Comparison of ENCODE assay signal across 9 cellular contexts in the genomic region with DNA sequence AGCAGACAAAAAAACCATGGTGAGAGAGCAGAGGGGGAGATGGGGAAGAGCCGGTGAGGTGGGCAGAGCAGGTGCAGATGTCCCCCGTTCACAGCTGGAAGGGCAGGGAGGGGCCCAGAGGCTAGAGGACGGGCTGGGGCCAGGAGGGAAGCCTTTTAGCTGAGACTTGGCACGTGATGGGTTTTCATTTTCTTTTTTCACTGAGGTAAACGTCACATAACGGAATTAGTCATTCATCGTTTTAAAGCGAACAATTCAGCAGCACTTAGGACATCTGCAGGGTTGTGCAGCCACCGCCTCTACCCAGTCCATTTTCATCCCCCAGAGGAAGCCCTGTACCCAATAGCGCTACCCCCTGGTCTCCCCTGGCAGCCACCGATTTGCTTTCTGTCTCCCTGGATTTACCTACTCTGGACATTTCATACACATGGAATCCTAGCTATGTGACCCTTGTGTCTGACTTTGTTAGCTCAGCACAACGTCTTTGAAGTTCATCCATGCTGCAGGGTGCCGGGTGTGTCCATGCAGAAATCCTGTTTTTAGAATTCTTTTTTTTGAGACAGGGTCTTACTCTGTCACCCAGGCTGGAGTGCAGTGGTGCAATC. TPM values are rescaled to one million over a fixed set of nuclear protein-coding genes. Genes with fewer than 3 reads are reported as not detected.
DNase-seq lines count a peak whose midpoint lies in the region; ATAC-seq and TF ChIP-seq lines count a peak whose summit lies in the region.
"Had no signal": no experiment of that assay in that cellular context is flagged by ENCODE, and none has a peak within 500 bp of the region (broad histone marks: within the 10 kb centered on the region; RNA-seq: fewer than 3 reads in every experiment).

No MANE protein-coding gene starts in this region.

- H3K27me3 ChIP-seq in right atrium auricular region, result peaks cover 0 to 3% of the 10 kb centered on the region in 2 donors
- H3K27me3 ChIP-seq: Peyer's patch had no signal

- H3K9me3 ChIP-seq in right atrium auricular region, result no peaks in the 10 kb centered on the region
- H3K9me3 ChIP-seq: Peyer's patch had no signal

- no peak overlapping the region for H3K27ac ChIP-seq in right atrium auricular region

- no peaks in the 10 kb centered on the region for H3K36me3 ChIP-seq in right atrium auricular region
- H3K36me3 ChIP-seq: Peyer's patch had no signal

- DNase-seq in GM12865 (ENCODE audit: low read depth) (peak; percentile 91), NAMALWA (ENCODE audit: low spot score) (peak; percentile 95), glomerular visceral epithelial cell (ENCODE audit: extremely low spot score) (peak; percentile 84), right atrium auricular region (ENCODE audit: low spot score) (no peak), NCI-H128 (lab: John Stamatoyannopoulos, UW; ENCODE audit: unreplicated experiment) (no peak), LoVo (ENCODE audit: low spot score) (no peak), NCI-H1694 treated with DMSO at 0.1 percent for 48 hours (lab: John Stamatoyannopoulos, UW) (no peak)

- H3K4me1 ChIP-seq in right atrium auricular region, result no peaks in the 10 kb centered on the region

- H3K4me3 ChIP-seq in GM12865 (ENCODE audit: low read depth, low read length) (peak overlapping the region; percentile 43), right atrium auricular region (no peak overlapping the region)
- H3K4me3 ChIP-seq: Peyer's patch had no signal

- ATAC-seq in GM21723 (IDR thresholded peaks at IDR 0.05; ENCODE audit: unreplicated experiment), result peak; percentile 68

- TF ChIP-seq CTCF in GM12865 (IDR thresholded peaks at IDR 0.05; ENCODE audit: insufficient read depth, low read depth, low read length, missing control alignments), result peak; percentile 29
- TF ChIP-seq CTCF in right atrium auricular region (IDR thresholded peaks at IDR 0.05), result no peak

RNA-seq across cellular contexts. Expression of gene EMC10, which starts 16.0 kb away (rescaled TPM):
- 100 to 1,000 TPM in 1 of 2 donors, 10 to 100 TPM in 1; 94.9 to 112 TPM for total RNA-seq in right atrium auricular region

RNA-seq across cellular contexts. Expression of gene GARIN5A, which starts 16.4 kb away (rescaled TPM):
- 1 to 10 TPM; 1.4 to 2.3 TPM for total RNA-seq in right atrium auricular region

RNA-seq across cellular contexts. Expression of gene MYBPC2, which starts 27.6 kb away (rescaled TPM):
- not detected for total RNA-seq in right atrium auricular region
- total RNA-seq: Peyer's patch had no signal

RNA-seq across cellular contexts. Expression of gene SPIB, which starts 41.5 kb away (rescaled TPM):
- total RNA-seq in right atrium auricular region, result not detected

RNA-seq across cellular contexts. Expression of gene JOSD2, which starts 50.7 kb away (rescaled TPM):
- 10 to 100 TPM; 26.6 to 38.2 TPM for total RNA-seq in right atrium auricular region

Comparison
In these comparisons a context has a peak if more than half of its experiments do, and no peak if none do; other contexts are left out.
1. DNase-seq: peak in GM12865 (single experiment), NAMALWA (single experiment) and glomerular visceral epithelial cell (single experiment); none in right atrium auricular region (single experiment), NCI-H128 (single experiment), LoVo (single experiment) and NCI-H1694 treated with DMSO at 0.1 percent for 48 hours (single experiment).